In the genomic region with DNA sequence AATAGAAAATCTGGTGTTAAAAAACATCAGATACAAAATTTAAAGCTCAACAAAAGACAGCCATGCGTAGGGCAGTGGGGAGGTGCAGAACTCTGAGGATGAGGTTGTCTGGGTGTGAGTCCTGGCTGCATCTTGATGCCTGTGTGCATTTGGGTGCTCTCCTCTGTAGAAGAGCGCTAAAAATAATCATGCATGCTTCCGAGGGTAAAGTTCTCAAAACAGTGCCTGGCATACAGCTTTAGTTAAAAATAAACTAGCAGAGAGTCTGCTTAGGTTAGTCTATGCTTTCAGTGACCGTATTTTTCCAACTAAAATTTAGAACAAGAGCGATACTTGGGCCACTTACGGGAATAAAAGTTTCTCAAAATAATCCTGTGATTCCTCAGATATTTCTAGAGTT, we compare ENCODE assay signal across 34 cellular contexts. TPM values are rescaled to one million over a fixed set of nuclear protein-coding genes. Genes with fewer than 3 reads are reported as not detected.
A peak's percentile ranks its signal among the peaks of the same experiment; 100 is the strongest.
DNase-seq lines count a peak whose midpoint lies in the region; ATAC-seq, FAIRE-seq and TF ChIP-seq lines count a peak whose summit lies in the region.
"Had no signal": no experiment of that assay in that cellular context is flagged by ENCODE, and none has a peak within 500 bp of the region (broad histone marks: within the 10 kb centered on the region; RNA-seq: fewer than 3 reads in every experiment).

No MANE protein-coding gene starts in this region.

- intact Hi-C loops in Right ventricle myocardium inferior (cut with DNase I) (loop anchor here (5.0 kb wide), 1 partner anchor 194 kb away; the partner anchor contains the start of gene SPIN1), cardiac septum (cut with DNase I) (no loop called here), pancreas (cut with DNase I) (no loop called here), lower leg skin (cut with DNase I; ENCODE audit: low total_unique reads) (no loop called here)

- no peak overlapping the region for H3K27ac Mint-ChIP-seq in activated naive CD4-positive, alpha-beta T cell treated with anti-CD3 and anti-CD28 coated beads, Interleukin-2, amount 50 U/mL, for 72 hours
- H3K27ac Mint-ChIP-seq: activated naive CD4-positive, alpha-beta T cell treated with anti-CD3 and anti-CD28 coated beads, Interleukin-2, amount 50 U/mL, for 24 hours; activated T-helper 2 cell treated with anti-CD3 and anti-CD28 coated beads, Interferon-gamma antibody, Interleukin-2, Interleukin-4, amounts not matched to agents 10 μg/mL and 5 μg/mL and 100 μg/mL, durations not matched to agents 14 hours and 24 hours and 36 hours; CD4-positive, CD25-positive, alpha-beta regulatory T cell; dendritic cell treated with granulocyte-macrophage colony-stimulating factor and Interleukin-4, amounts not matched to agents 40 ng/mL and 50 ng/mL, for 4 days; memory B cell had no signal

- H3K4me1 ChIP-seq in right atrium auricular region, result peaks cover 0 to 14% of the 10 kb centered on the region in 2 donors
- H3K4me1 ChIP-seq in pancreas, result peaks cover 0 to 11% (median 8%) of the 10 kb centered on the region in 3 donors

- WGBS in pancreas, 2 donors, result 50% methylated on average over 6 of the region's 6 CpGs
- 82 to 83% methylated on average over 6 of the region's 6 CpGs for WGBS in lower leg skin, 2 donors

- H3K9me3 Mint-ChIP-seq in activated naive CD4-positive, alpha-beta T cell treated with anti-CD3 and anti-CD28 coated beads, Interleukin-2, amount 50 U/mL, for 72 hours, result peaks cover 4 to 5% of the 10 kb centered on the region in 2 donors
- H3K9me3 Mint-ChIP-seq: activated T-helper 2 cell treated with anti-CD3 and anti-CD28 coated beads, Interferon-gamma antibody, Interleukin-2, Interleukin-4, amounts not matched to agents 10 μg/mL and 5 μg/mL and 100 μg/mL, durations not matched to agents 14 hours and 24 hours and 36 hours; dendritic cell treated with granulocyte-macrophage colony-stimulating factor and Interleukin-4, amounts not matched to agents 40 ng/mL and 50 ng/mL, for 4 days had no signal

- ATAC-seq in Right ventricle myocardium inferior (peak; percentile 80), pancreas (peak; percentile 13 to 65 (median 44))
- no peak for ATAC-seq in activated naive CD4-positive, alpha-beta T cell treated with anti-CD3 and anti-CD28 coated beads, Interleukin-2, amount 50 U/mL, for 72 hours
- ATAC-seq: sciatic nerve had no signal

- H3K36me3 Mint-ChIP-seq in activated naive CD4-positive, alpha-beta T cell treated with anti-CD3 and anti-CD28 coated beads, Interleukin-2, amount 50 U/mL, for 72 hours, result peaks cover 0 to 9% of the 10 kb centered on the region in 2 donors
- H3K36me3 Mint-ChIP-seq: activated naive CD4-positive, alpha-beta T cell treated with anti-CD3 and anti-CD28 coated beads, Interleukin-2, amount 50 U/mL, for 24 hours; CD4-positive, CD25-positive, alpha-beta regulatory T cell; memory B cell had no signal

- DNase-seq in Right ventricle myocardium inferior (ENCODE audit: missing footprints) (no peak), cardiac septum (ENCODE audit: low spot score) (no peak), right atrium auricular region (ENCODE audit: low spot score) (no peak), pancreas (no peak), lower leg skin (ENCODE audit: low spot score in 2 of 2) (no peak), pons (ENCODE audit: low spot score) (no peak), urothelium cell line (ENCODE audit: low spot score) (no peak)
- no peak for DNase-seq in activated naive CD4-positive, alpha-beta T cell treated with anti-CD3 and anti-CD28 coated beads, Interleukin-2, amount 50 U/mL, for 72 hours (ENCODE audit: low spot score in 2 of 2)
- DNase-seq: activated CD4-positive, alpha-beta T cell treated with anti-CD3 and anti-CD28 coated beads for 4 hours; CD4-positive, CD25-positive, alpha-beta regulatory T cell; DND-41; erythroblast; GOT3; KG1; NCI-H1105; NCI-H1930; NCI-H2171 treated with DMSO at 0.1 percent for 48 hours; NCI-H510A treated with DMSO at 0.1 percent for 48 hours; posterior cingulate gyrus; stimulated activated CD4-positive, alpha-beta T cell treated with anti-CD3 and anti-CD28 coated beads, Interleukin-4, amount 100 ng/mL, for 24 hours; T-helper 9 cell; WERI-Rb-1 had no signal

- FAIRE-seq in pancreas (lab: Jason Lieb, UNC) (no peak), urothelium cell line (lab: Jason Lieb, UNC) (no peak)

- H3K4me3 ChIP-seq in right atrium auricular region (no peak overlapping the region), pancreas (no peak overlapping the region), lower leg skin (ENCODE audit: low read depth, poor library complexity, severe bottlenecking) (no peak overlapping the region)
- H3K4me3 ChIP-seq: SJSA1, tibial nerve had no signal

- TF ChIP-seq POLR2A in lower leg skin (IDR thresholded peaks at IDR 0.05), result no peak

- H3K27ac ChIP-seq in right atrium auricular region (peak overlapping the region; percentile 32 to 40), pancreas (peak overlapping the region in 3 of 4 donors; percentile 22 to 57 (median 37))
- H3K27ac ChIP-seq: 22Rv1, SJSA1, tibial nerve, WERI-Rb-1 had no signal

- H3K36me3 ChIP-seq in right atrium auricular region (no peaks in the 10 kb centered on the region), pancreas (no peaks in the 10 kb centered on the region)
- H3K36me3 ChIP-seq: SJSA1, tibial nerve, WERI-Rb-1 had no signal

- TF ChIP-seq CTCF in right atrium auricular region (IDR thresholded peaks at IDR 0.05), result no peak
- TF ChIP-seq CTCF in pancreas (IDR thresholded peaks at IDR 0.05), result no peak
- no peak for TF ChIP-seq CTCF in lower leg skin (IDR thresholded peaks at IDR 0.05)

- H3K27me3 ChIP-seq in right atrium auricular region, result no peaks in the 10 kb centered on the region
- no peaks in the 10 kb centered on the region for H3K27me3 ChIP-seq in pancreas
- H3K27me3 ChIP-seq: SJSA1, tibial nerve had no signal

- H3K9me3 ChIP-seq in right atrium auricular region (peaks cover 0 to 4% of the 10 kb centered on the region in 2 donors), pancreas (no peaks in the 10 kb centered on the region)
- H3K9me3 ChIP-seq: SJSA1 had no signal

RNA-seq across cellular contexts. Expression of gene SPATA31C2, which starts 55.5 kb away (rescaled TPM):
- not detected for total RNA-seq in Right ventricle myocardium inferior
- not detected for total RNA-seq in cardiac septum
- not detected for total RNA-seq in right atrium auricular region
- not detected for total RNA-seq in pancreas
- polyA plus RNA-seq in pancreas, result not detected
- total RNA-seq in lower leg skin, result not detected
- not detected for total RNA-seq in activated naive CD4-positive, alpha-beta T cell treated with anti-CD3 and anti-CD28 coated beads, Interleukin-2, amount 50 U/mL, for 72 hours
- total RNA-seq: activated T-helper 2 cell treated with anti-CD3 and anti-CD28 coated beads, Interferon-gamma antibody, Interleukin-2, Interleukin-4, amounts not matched to agents 10 μg/mL and 5 μg/mL and 100 μg/mL, durations not matched to agents 14 hours and 24 hours and 36 hours; fibroblast of villous mesenchyme; kidney epithelial cell; MCF 10A; RPMI7951; sciatic nerve; SJSA1 had no signal

Comparison
In these comparisons a context has a peak if more than half of its experiments do, and no peak if none do; other contexts are left out.
1. ATAC-seq: peak in Right ventricle myocardium inferior (single experiment) and pancreas (4 of 4); none in activated naive CD4-positive, alpha-beta T cell treated with anti-CD3 and anti-CD28 coated beads, Interleukin-2, amount 50 U/mL, for 72 hours (0 of 2).